ENCODE assay signal across 1 cellular context in genomic region chr20:38446441-38447209, GRCh38.
TF ChIP-seq lines count a peak whose summit lies in the region.

No MANE protein-coding gene starts in this region.

TF ChIP-seq in GM12878, 131 proteins besides CTCF, POLR2A, EP300 and RAD21 (continued from another document and continues in another):
- TF ChIP-seq, protein P1, sequence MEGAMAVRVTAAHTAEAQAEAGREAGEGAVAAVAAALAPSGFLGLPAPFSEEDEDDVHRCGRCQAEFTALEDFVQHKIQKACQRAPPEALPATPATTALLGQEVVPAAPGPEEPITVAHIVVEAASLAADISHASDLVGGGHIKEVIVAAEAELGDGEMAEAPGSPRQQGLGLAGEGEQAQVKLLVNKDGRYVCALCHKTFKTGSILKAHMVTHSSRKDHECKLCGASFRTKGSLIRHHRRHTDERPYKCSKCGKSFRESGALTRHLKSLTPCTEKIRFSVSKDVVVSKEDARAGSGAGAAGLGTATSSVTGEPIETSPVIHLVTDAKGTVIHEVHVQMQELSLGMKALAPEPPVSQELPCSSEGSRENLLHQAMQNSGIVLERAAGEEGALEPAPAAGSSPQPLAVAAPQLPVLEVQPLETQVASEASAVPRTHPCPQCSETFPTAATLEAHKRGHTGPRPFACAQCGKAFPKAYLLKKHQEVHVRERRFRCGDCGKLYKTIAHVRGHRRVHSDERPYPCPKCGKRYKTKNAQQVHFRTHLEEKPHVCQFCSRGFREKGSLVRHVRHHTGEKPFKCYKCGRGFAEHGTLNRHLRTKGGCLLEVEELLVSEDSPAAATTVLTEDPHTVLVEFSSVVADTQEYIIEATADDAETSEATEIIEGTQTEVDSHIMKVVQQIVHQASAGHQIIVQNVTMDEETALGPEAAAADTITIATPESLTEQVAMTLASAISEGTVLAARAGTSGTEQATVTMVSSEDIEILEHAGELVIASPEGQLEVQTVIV (IDR thresholded peaks at IDR 0.05; ENCODE audit: borderline replicate concordance, partially characterized antibody) = peak; percentile 52
- TF ChIP-seq SIX5 (IDR thresholded peaks at IDR 0.05; ENCODE audit: low read depth, low read length, severe bottlenecking) = peak; percentile 44
- TF ChIP-seq NBN (IDR thresholded peaks at IDR 0.05) = peak; percentile 87; the same call in 1 of the 2 replicates
- peak; percentile 71 for TF ChIP-seq PKNOX1 (IDR thresholded peaks at IDR 0.05)
- no peak; the same call in 1 of the 2 replicates for TF ChIP-seq EED (IDR thresholded peaks at IDR 0.05; ENCODE audit: low read depth)
- TF ChIP-seq RFX5 (IDR thresholded peaks at IDR 0.05; ENCODE audit: low read depth, low read length) = no peak
- TF ChIP-seq POU2F2 (IDR thresholded peaks at IDR 0.05; ENCODE audit: borderline replicate concordance, low read depth, low read length) = peak; percentile 87
- 0 out of 2 replicates have a peak, but pooled peaks have one; percentile 23 for TF ChIP-seq MTA2 (IDR thresholded peaks at IDR 0.05; ENCODE audit: low read depth)
- TF ChIP-seq RELA (IDR thresholded peaks at IDR 0.05; ENCODE audit: borderline replicate concordance, partially characterized antibody) = peak; percentile 84
- TF ChIP-seq ZNF24 (IDR thresholded peaks at IDR 0.05) = peak; percentile 87
- TF ChIP-seq, protein P2, sequence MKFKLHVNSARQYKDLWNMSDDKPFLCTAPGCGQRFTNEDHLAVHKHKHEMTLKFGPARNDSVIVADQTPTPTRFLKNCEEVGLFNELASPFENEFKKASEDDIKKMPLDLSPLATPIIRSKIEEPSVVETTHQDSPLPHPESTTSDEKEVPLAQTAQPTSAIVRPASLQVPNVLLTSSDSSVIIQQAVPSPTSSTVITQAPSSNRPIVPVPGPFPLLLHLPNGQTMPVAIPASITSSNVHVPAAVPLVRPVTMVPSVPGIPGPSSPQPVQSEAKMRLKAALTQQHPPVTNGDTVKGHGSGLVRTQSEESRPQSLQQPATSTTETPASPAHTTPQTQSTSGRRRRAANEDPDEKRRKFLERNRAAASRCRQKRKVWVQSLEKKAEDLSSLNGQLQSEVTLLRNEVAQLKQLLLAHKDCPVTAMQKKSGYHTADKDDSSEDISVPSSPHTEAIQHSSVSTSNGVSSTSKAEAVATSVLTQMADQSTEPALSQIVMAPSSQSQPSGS (IDR thresholded peaks at IDR 0.05; ENCODE audit: low read length) = no peak
- TF ChIP-seq BACH1 (IDR thresholded peaks at IDR 0.05; ENCODE audit: borderline replicate concordance) = peak; percentile 74
- TF ChIP-seq RUNX3 (IDR thresholded peaks at IDR 0.05; ENCODE audit: low read length) = peak; percentile 92
- TF ChIP-seq, protein P3, sequence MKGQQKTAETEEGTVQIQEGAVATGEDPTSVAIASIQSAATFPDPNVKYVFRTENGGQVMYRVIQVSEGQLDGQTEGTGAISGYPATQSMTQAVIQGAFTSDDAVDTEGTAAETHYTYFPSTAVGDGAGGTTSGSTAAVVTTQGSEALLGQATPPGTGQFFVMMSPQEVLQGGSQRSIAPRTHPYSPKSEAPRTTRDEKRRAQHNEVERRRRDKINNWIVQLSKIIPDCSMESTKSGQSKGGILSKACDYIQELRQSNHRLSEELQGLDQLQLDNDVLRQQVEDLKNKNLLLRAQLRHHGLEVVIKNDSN (IDR thresholded peaks at IDR 0.05; ENCODE audit: borderline replicate concordance, extremely low read length, insufficient read depth, low read depth, low read length) = no peak
- peak; percentile 80 for TF ChIP-seq MYC (IDR thresholded peaks at IDR 0.05; ENCODE audit: insufficient read depth, insufficient read length, insufficient replicate concordance, low read length, severe bottlenecking)
- TF ChIP-seq E2F8 (IDR thresholded peaks at IDR 0.05; ENCODE audit: low read depth, partially characterized antibody) = peak; percentile 53
- TF ChIP-seq BCL3 (IDR thresholded peaks at IDR 0.05; ENCODE audit: borderline replicate concordance, insufficient read depth, low read depth, low read length, poor library complexity, severe bottlenecking) = peak; percentile 88
- TF ChIP-seq ESRRA (IDR thresholded peaks at IDR 0.05; ENCODE audit: low read length) = peak; percentile 18; the same call in 1 of the 2 replicates
- TF ChIP-seq, protein P4, sequence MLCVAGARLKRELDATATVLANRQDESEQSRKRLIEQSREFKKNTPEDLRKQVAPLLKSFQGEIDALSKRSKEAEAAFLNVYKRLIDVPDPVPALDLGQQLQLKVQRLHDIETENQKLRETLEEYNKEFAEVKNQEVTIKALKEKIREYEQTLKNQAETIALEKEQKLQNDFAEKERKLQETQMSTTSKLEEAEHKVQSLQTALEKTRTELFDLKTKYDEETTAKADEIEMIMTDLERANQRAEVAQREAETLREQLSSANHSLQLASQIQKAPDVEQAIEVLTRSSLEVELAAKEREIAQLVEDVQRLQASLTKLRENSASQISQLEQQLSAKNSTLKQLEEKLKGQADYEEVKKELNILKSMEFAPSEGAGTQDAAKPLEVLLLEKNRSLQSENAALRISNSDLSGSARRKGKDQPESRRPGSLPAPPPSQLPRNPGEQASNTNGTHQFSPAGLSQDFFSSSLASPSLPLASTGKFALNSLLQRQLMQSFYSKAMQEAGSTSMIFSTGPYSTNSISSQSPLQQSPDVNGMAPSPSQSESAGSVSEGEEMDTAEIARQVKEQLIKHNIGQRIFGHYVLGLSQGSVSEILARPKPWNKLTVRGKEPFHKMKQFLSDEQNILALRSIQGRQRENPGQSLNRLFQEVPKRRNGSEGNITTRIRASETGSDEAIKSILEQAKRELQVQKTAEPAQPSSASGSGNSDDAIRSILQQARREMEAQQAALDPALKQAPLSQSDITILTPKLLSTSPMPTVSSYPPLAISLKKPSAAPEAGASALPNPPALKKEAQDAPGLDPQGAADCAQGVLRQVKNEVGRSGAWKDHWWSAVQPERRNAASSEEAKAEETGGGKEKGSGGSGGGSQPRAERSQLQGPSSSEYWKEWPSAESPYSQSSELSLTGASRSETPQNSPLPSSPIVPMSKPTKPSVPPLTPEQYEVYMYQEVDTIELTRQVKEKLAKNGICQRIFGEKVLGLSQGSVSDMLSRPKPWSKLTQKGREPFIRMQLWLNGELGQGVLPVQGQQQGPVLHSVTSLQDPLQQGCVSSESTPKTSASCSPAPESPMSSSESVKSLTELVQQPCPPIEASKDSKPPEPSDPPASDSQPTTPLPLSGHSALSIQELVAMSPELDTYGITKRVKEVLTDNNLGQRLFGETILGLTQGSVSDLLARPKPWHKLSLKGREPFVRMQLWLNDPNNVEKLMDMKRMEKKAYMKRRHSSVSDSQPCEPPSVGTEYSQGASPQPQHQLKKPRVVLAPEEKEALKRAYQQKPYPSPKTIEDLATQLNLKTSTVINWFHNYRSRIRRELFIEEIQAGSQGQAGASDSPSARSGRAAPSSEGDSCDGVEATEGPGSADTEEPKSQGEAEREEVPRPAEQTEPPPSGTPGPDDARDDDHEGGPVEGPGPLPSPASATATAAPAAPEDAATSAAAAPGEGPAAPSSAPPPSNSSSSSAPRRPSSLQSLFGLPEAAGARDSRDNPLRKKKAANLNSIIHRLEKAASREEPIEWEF (IDR thresholded peaks at IDR 0.05; ENCODE audit: insufficient replicate concordance, low read depth, low read length) = peak; percentile 23
- peak; percentile 85; the same call in 1 of the 2 replicates for TF ChIP-seq DPF2 (IDR thresholded peaks at IDR 0.05)
- no peak for TF ChIP-seq CEBPB (IDR thresholded peaks at IDR 0.05; ENCODE audit: borderline replicate concordance in 1 of 2, low read depth in 2 of 2, low read length in 2 of 2)
- TF ChIP-seq PAX5 (IDR thresholded peaks at IDR 0.05; ENCODE audit: borderline replicate concordance, low read depth, low read length) = peak; percentile 87
- 0 out of 4 replicates have a peak, but pooled peaks of 1 of the 2 experiments have one; percentile 40 for TF ChIP-seq SRF (IDR thresholded peaks at IDR 0.05; ENCODE audit: low read depth in 2 of 2, low read length in 2 of 2)
- TF ChIP-seq ATF7 (IDR thresholded peaks at IDR 0.05; ENCODE audit: low read depth) = 0 out of 2 replicates have a peak, but pooled peaks have one; percentile 9
- TF ChIP-seq POLR2AphosphoS2 (IDR thresholded peaks at IDR 0.05; ENCODE audit: low read depth, low read length) = peak; percentile 66; the same call in 1 of the 2 replicates
- no peak for TF ChIP-seq STAT3 (IDR thresholded peaks at IDR 0.05; ENCODE audit: low read depth, low read length)
- peak; percentile 93 for TF ChIP-seq ZBTB40 (IDR thresholded peaks at IDR 0.05; ENCODE audit: borderline replicate concordance)
- peak; percentile 94 for TF ChIP-seq IKZF1 (conservative IDR thresholded peaks at IDR 0.05)
- peak; percentile 77 for TF ChIP-seq MLLT1 (IDR thresholded peaks at IDR 0.05)
- TF ChIP-seq HDGF (IDR thresholded peaks at IDR 0.05) = no peak
- peak; percentile 75 for TF ChIP-seq NR2C1 (IDR thresholded peaks at IDR 0.05)
- TF ChIP-seq TCF12 (IDR thresholded peaks at IDR 0.05; ENCODE audit: low read depth, low read length) = peak; percentile 83
- TF ChIP-seq BHLHE40 (IDR thresholded peaks at IDR 0.05; ENCODE audit: borderline replicate concordance in 1 of 2, low read depth in 2 of 2, low read length in 1 of 2) = peak; percentile 62 to 83; a peak in 3 of 4 replicates
- TF ChIP-seq TCF3 (IDR thresholded peaks at IDR 0.05; ENCODE audit: borderline replicate concordance, insufficient read depth, low read depth, low read length) = 0 out of 2 replicates have a peak, but pooled peaks have one; percentile 70
- TF ChIP-seq RB1 (IDR thresholded peaks at IDR 0.05; ENCODE audit: borderline replicate concordance) = peak; percentile 94; the same call in 1 of the 2 replicates
- TF ChIP-seq JUNB (IDR thresholded peaks at IDR 0.05) = no peak
- TF ChIP-seq SUZ12 (IDR thresholded peaks at IDR 0.05; ENCODE audit: unreplicated experiment) = no peak
